ENCODE assay signal across 8 cellular contexts in genomic region chr13:25901460-25902376, GRCh38.
A peak's percentile ranks its signal among the peaks of the same experiment; 100 is the strongest.
DNase-seq lines count a peak whose midpoint lies in the region; ATAC-seq and TF ChIP-seq lines count a peak whose summit lies in the region.

No MANE protein-coding gene starts in this region.

- no peak overlapping the region for H3K27ac ChIP-seq in dorsolateral prefrontal cortex

- ATAC-seq in HG03039 (IDR thresholded peaks at IDR 0.05; ENCODE audit: unreplicated experiment): peak; percentile 88

- no peaks in the 10 kb centered on the region for H3K27me3 ChIP-seq in dorsolateral prefrontal cortex

- intact Hi-C loops in dorsolateral prefrontal cortex (cut with DNase I): no loop called here

- DNase-seq in stimulated activated naive CD4-positive, alpha-beta T cell (lab: John Stamatoyannopoulos, UW): peak in 4 of 6 experiments; percentile 18 to 74 (median 60)
- DNase-seq in stimulated activated naive CD4-positive, alpha-beta T cell treated with Interleukin-2 at 50 U/mL for 16 hours (lab: John Stamatoyannopoulos, UW): no peak
- DNase-seq in RPMI7951 (ENCODE audit: low read depth) (peak; percentile 88), epithelial cell of proximal tubule (ENCODE audit: low read depth) (peak; percentile 43), dorsolateral prefrontal cortex (no peak), NCI-H187 (lab: John Stamatoyannopoulos, UW) (no peak), midbrain (lab: John Stamatoyannopoulos, UW) (no peak)

- H3K4me3 ChIP-seq in epithelial cell of proximal tubule (ENCODE audit: low read depth, low read length): no peak overlapping the region
- no peak overlapping the region for H3K4me3 ChIP-seq in dorsolateral prefrontal cortex

- TF ChIP-seq CTCF in epithelial cell of proximal tubule (conservative IDR thresholded peaks at IDR 0.05; ENCODE audit: low read depth, low read length): no peak
- no peak for TF ChIP-seq CTCF in dorsolateral prefrontal cortex (IDR thresholded peaks at IDR 0.05 in 54 of 56, conservative IDR thresholded peaks at IDR 0.05 in 2 of 56; ENCODE audit: low read depth in 1 of 56, partially characterized antibody in 56 of 56)

Comparison
In these comparisons a context has a peak if more than half of its experiments do, and no peak if none do; other contexts are left out.
1. DNase-seq: peak in stimulated activated naive CD4-positive, alpha-beta T cell (4 of 6), RPMI7951 (single experiment) and epithelial cell of proximal tubule (single experiment); none in stimulated activated naive CD4-positive, alpha-beta T cell treated with Interleukin-2 at 50 U/mL for 16 hours (single experiment), dorsolateral prefrontal cortex (0 of 10), NCI-H187 (0 of 2) and midbrain (single experiment).